Comparison of ENCODE assay signal across 33 cellular contexts in the genomic region with DNA sequence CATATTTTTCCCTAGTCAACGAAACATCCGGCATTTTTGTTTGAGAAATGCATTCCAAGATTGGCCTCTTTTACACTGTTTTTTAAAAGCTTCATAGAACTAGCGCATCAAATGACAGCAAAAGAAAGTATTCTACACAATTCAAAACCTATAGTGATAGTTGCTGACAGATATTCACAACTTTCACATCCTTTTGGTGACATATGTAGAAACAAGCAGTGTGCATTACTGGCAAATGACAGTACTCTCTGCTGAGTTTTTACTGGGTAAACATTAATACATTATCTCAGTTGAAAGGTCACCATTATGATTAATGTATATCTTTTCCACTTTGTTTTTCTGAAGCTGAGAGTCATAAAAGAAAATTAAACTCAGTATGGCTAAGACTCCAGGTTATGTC.
"Had no signal": no experiment of that assay in that cellular context is flagged by ENCODE, and none has a peak within 500 bp of the region (broad histone marks: within the 10 kb centered on the region; RNA-seq: fewer than 3 reads in every experiment).

No MANE protein-coding gene starts in this region.

- H3K4me1 Mint-ChIP-seq: activated CD4-positive, alpha-beta T cell treated with anti-CD3 and anti-CD28 coated beads, Interleukin-2, amount 10 ng/mL, durations not matched to agents 7 days and 5 days; activated CD8-positive, alpha-beta memory T cell treated with anti-CD3 and anti-CD28 coated beads, Interleukin-2, amount 10 ng/mL, durations not matched to agents 7 days and 5 days; activated naive CD4-positive, alpha-beta T cell treated with anti-CD3 and anti-CD28 coated beads, Interleukin-2, amount 10 ng/mL, durations not matched to agents 7 days and 5 days; activated naive CD8-positive, alpha-beta T cell treated with anti-CD3 and anti-CD28 coated beads, Interleukin-2, amount 10 ng/mL, durations not matched to agents 7 days and 5 days; brain; endodermal cell had no signal

- DNase-seq: activated CD4-positive, alpha-beta T cell treated with anti-CD3 and anti-CD28 coated beads for 4 hours; activated CD4-positive, alpha-beta T cell treated with anti-CD3 and anti-CD28 coated beads, Interleukin-2, amount 10 ng/mL, durations not matched to agents 7 days and 5 days; activated CD4-positive, alpha-beta T cell treated with anti-CD3 and anti-CD28 coated beads, Interleukin-2, amount 50 U/mL, for 4 hours; activated CD4-positive, CD25-positive, alpha-beta regulatory T cell; activated CD4-positive, CD25-positive, alpha-beta regulatory T cell treated with anti-CD3 and anti-CD28 coated beads, Interleukin-2, amount 50 U/mL, for 72 hours; activated CD8-positive, alpha-beta memory T cell treated with anti-CD3 and anti-CD28 coated beads, Interleukin-2, amount 10 ng/mL, durations not matched to agents 7 days and 5 days; activated CD8-positive, alpha-beta memory T cell treated with anti-CD3 and anti-CD28 coated beads, Interleukin-2, amount 50 U/mL, for 4 hours; activated CD8-positive, alpha-beta T cell treated with anti-CD3 and anti-CD28 coated beads, Interleukin-2, amount 10 ng/mL, durations not matched to agents 7 days and 5 days; activated gamma-delta T cell; activated naive CD4-positive, alpha-beta T cell; activated naive CD4-positive, alpha-beta T cell treated with anti-CD3 and anti-CD28 coated beads, Interleukin-2, amount 10 ng/mL, durations not matched to agents 7 days and 5 days; activated naive CD8-positive, alpha-beta T cell treated with anti-CD3 and anti-CD28 coated beads, Interleukin-2, amount 10 ng/mL, durations not matched to agents 7 days and 5 days; activated T-cell treated with anti-CD3 and anti-CD28 coated beads, Interleukin-2, amount 50 U/mL, for 1 hour; activated T-cell treated with anti-CD3 and anti-CD28 coated beads, Interleukin-2, amount 50 U/mL, for 48 hours; central memory CD4-positive, alpha-beta T cell; dorsolateral prefrontal cortex; effector memory CD4-positive, alpha-beta T cell; endodermal cell; foreskin keratinocyte; gastrocnemius medialis; glutamatergic neuron; heart left ventricle; T-helper 2 cell had no signal

- H3K4me1 ChIP-seq: ascending aorta, breast epithelium, foreskin keratinocyte, gastrocnemius medialis, heart left ventricle had no signal

- H3K9me3 Mint-ChIP-seq: activated T-helper 1 cell treated with anti-CD3 and anti-CD28 coated beads, Interleukin-12 subunit alpha, Interleukin-12 subunit beta, Interleukin-2, Interleukin-4 antibody, amounts not matched to agents 30 ng/mL and 10 ng/mL and 1 ng/mL, durations not matched to agents 14 hours and 24 hours and 36 hours had no signal

- H3K4me3 ChIP-seq: ascending aorta, breast epithelium, cardiac muscle cell, coronary artery, dorsolateral prefrontal cortex, gastrocnemius medialis, heart left ventricle had no signal

- H3K27ac Mint-ChIP-seq: activated CD4-positive, alpha-beta T cell treated with anti-CD3 and anti-CD28 coated beads, Interleukin-2, amount 10 ng/mL, durations not matched to agents 7 days and 5 days; activated CD8-positive, alpha-beta memory T cell treated with anti-CD3 and anti-CD28 coated beads, Interleukin-2, amount 10 ng/mL, durations not matched to agents 7 days and 5 days; activated CD8-positive, alpha-beta T cell treated with anti-CD3 and anti-CD28 coated beads, Interleukin-2, amount 10 ng/mL, durations not matched to agents 7 days and 5 days; activated naive CD4-positive, alpha-beta T cell treated with anti-CD3 and anti-CD28 coated beads, Interleukin-2, amount 10 ng/mL, durations not matched to agents 7 days and 5 days; activated naive CD4-positive, alpha-beta T cell treated with anti-CD3 and anti-CD28 coated beads, Interleukin-2, amount 50 U/mL, for 72 hours; activated naive CD8-positive, alpha-beta T cell treated with anti-CD3 and anti-CD28 coated beads, Interleukin-2, amount 10 ng/mL, durations not matched to agents 7 days and 5 days; activated T-helper 1 cell treated with anti-CD3 and anti-CD28 coated beads, Interleukin-12 subunit alpha, Interleukin-12 subunit beta, Interleukin-2, Interleukin-4 antibody, amounts not matched to agents 30 ng/mL and 10 ng/mL and 1 ng/mL, durations not matched to agents 14 hours and 24 hours and 36 hours; activated T-helper 2 cell treated with anti-CD3 and anti-CD28 coated beads, Interferon-gamma antibody, Interleukin-2, Interleukin-4, amounts not matched to agents 10 μg/mL and 5 μg/mL and 100 μg/mL, durations not matched to agents 14 hours and 24 hours and 36 hours; dendritic cell treated with granulocyte-macrophage colony-stimulating factor and Interleukin-4, amounts not matched to agents 40 ng/mL and 50 ng/mL, for 4 days; endodermal cell had no signal

- H3K27me3 Mint-ChIP-seq: activated CD4-positive, alpha-beta T cell treated with anti-CD3 and anti-CD28 coated beads, Interleukin-2, amount 10 ng/mL, durations not matched to agents 7 days and 5 days; activated CD8-positive, alpha-beta memory T cell treated with anti-CD3 and anti-CD28 coated beads, Interleukin-2, amount 10 ng/mL, durations not matched to agents 7 days and 5 days; activated naive CD4-positive, alpha-beta T cell treated with anti-CD3 and anti-CD28 coated beads, Interleukin-2, amount 10 ng/mL, durations not matched to agents 7 days and 5 days; activated naive CD8-positive, alpha-beta T cell treated with anti-CD3 and anti-CD28 coated beads, Interleukin-2, amount 10 ng/mL, durations not matched to agents 7 days and 5 days; brain; dendritic cell treated with granulocyte-macrophage colony-stimulating factor and Interleukin-4, amounts not matched to agents 40 ng/mL and 50 ng/mL, for 4 days had no signal

- H3K36me3 ChIP-seq: ascending aorta, breast epithelium, cardiac muscle cell, gastrocnemius medialis, heart left ventricle had no signal

- H3K9me3 ChIP-seq: ascending aorta, gastrocnemius medialis had no signal

- H3K36me3 Mint-ChIP-seq: activated CD8-positive, alpha-beta memory T cell treated with anti-CD3 and anti-CD28 coated beads, Interleukin-2, amount 10 ng/mL, durations not matched to agents 7 days and 5 days; activated naive CD4-positive, alpha-beta T cell treated with anti-CD3 and anti-CD28 coated beads, Interleukin-2, amount 10 ng/mL, durations not matched to agents 7 days and 5 days; activated naive CD4-positive, alpha-beta T cell treated with anti-CD3 and anti-CD28 coated beads, Interleukin-2, amount 50 U/mL, for 72 hours; activated naive CD8-positive, alpha-beta T cell treated with anti-CD3 and anti-CD28 coated beads, Interleukin-2, amount 10 ng/mL, durations not matched to agents 7 days and 5 days; brain had no signal

- H3K4me3 Mint-ChIP-seq: activated CD4-positive, alpha-beta T cell treated with anti-CD3 and anti-CD28 coated beads, Interleukin-2, amount 10 ng/mL, durations not matched to agents 7 days and 5 days; activated CD8-positive, alpha-beta memory T cell treated with anti-CD3 and anti-CD28 coated beads, Interleukin-2, amount 10 ng/mL, durations not matched to agents 7 days and 5 days; activated CD8-positive, alpha-beta T cell treated with anti-CD3 and anti-CD28 coated beads, Interleukin-2, amount 10 ng/mL, durations not matched to agents 7 days and 5 days; activated naive CD4-positive, alpha-beta T cell treated with anti-CD3 and anti-CD28 coated beads, Interleukin-2, amount 10 ng/mL, durations not matched to agents 7 days and 5 days; activated naive CD8-positive, alpha-beta T cell treated with anti-CD3 and anti-CD28 coated beads, Interleukin-2, amount 10 ng/mL, durations not matched to agents 7 days and 5 days; activated T-helper 1 cell treated with anti-CD3 and anti-CD28 coated beads, Interleukin-12 subunit alpha, Interleukin-12 subunit beta, Interleukin-2, Interleukin-4 antibody, amounts not matched to agents 30 ng/mL and 10 ng/mL and 1 ng/mL, durations not matched to agents 14 hours and 24 hours and 36 hours; brain; dendritic cell treated with granulocyte-macrophage colony-stimulating factor and Interleukin-4, amounts not matched to agents 40 ng/mL and 50 ng/mL, for 4 days; endodermal cell had no signal

- H3K27ac ChIP-seq: ascending aorta, breast epithelium, cardiac muscle cell, coronary artery, dorsolateral prefrontal cortex, foreskin keratinocyte, gastrocnemius medialis, heart left ventricle had no signal

- ATAC-seq: activated CD8-positive, alpha-beta memory T cell treated with anti-CD3 and anti-CD28 coated beads, Interleukin-2, amount 10 ng/mL, durations not matched to agents 7 days and 5 days; activated CD8-positive, alpha-beta T cell treated with anti-CD3 and anti-CD28 coated beads, Interleukin-2, amount 10 ng/mL, durations not matched to agents 7 days and 5 days; activated naive CD4-positive, alpha-beta T cell treated with anti-CD3 and anti-CD28 coated beads, Interleukin-2, amount 50 U/mL, for 72 hours; esophagus mucosa; foreskin keratinocyte; gastrocnemius medialis; heart left ventricle had no signal

- H3K27me3 ChIP-seq: ascending aorta, breast epithelium, cardiac muscle cell, dorsolateral prefrontal cortex, foreskin keratinocyte, gastrocnemius medialis, heart left ventricle had no signal
